ENCODE assay signal across 21 cellular contexts in genomic region chr5:97480313-97480712, GRCh38.
DNase-seq lines count a peak whose midpoint lies in the region; ATAC-seq lines count a peak whose summit lies in the region.
"Had no signal": no experiment of that assay in that cellular context is flagged by ENCODE, and none has a peak within 500 bp of the region (broad histone marks: within the 10 kb centered on the region; RNA-seq: fewer than 3 reads in every experiment).

No MANE protein-coding gene starts in this region.

- WGBS in mesendoderm (ENCODE audit: extremely low coverage, insufficient coverage, low lambda C conversion rate) = no CpG with 5 or more reads among the region's 3 CpGs

- H4K5ac ChIP-seq in mesendoderm (ENCODE audit: low read length) = no peak overlapping the region

- no peaks in the 10 kb centered on the region for H3K4me1 ChIP-seq in mesendoderm (ENCODE audit: control insufficient read depth, low read depth, low read length)

- H2BK120ac ChIP-seq in mesendoderm (ENCODE audit: low read depth, low read length) = no peak overlapping the region

- no peak overlapping the region for H2BK15ac ChIP-seq in mesendoderm (replicated peaks; ENCODE audit: low read depth)

- no peak overlapping the region for H4K8ac ChIP-seq in mesendoderm (ENCODE audit: low read depth, low read length)

- DNase-seq in NCI-H69 (lab: John Stamatoyannopoulos, UW) = peak; percentile 73
- no peak for DNase-seq in medulla oblongata (ENCODE audit: extremely low spot score)
- DNase-seq in mesendoderm = no peak
- DNase-seq in stimulated activated naive CD8-positive, alpha-beta T cell treated with anti-CD3 and anti-CD28 coated beads, Interleukin-15, Interleukin-2, amounts not matched to agents 100 U/mL and 50 U/mL, for 24 hours = no peak
- no peak for DNase-seq in D341Med (ENCODE audit: low spot score)
- DNase-seq: DMS 273 treated with DMSO at 0.1 percent for 48 hours, GDM1, GM23248, NCI-H187, NCI-H2171, NCI-H446 treated with DMSO at 0.1 percent for 48 hours, NCI-H748 treated with DMSO at 0.1 percent for 48 hours, SK-N-SH, T-helper 1 cell, T1000 had no signal

- no peaks in the 10 kb centered on the region for H3K36me3 ChIP-seq in mesendoderm (ENCODE audit: control insufficient read depth, insufficient read depth, low read length)
- H3K36me3 ChIP-seq: BLaER1 treated with 17β-estradiol and CSF1 and Interleukin-3, amounts not matched to agents 10 nM and 100 nM had no signal

- ATAC-seq in GM18498 (IDR thresholded peaks at IDR 0.05; ENCODE audit: unreplicated experiment) = peak; percentile 45
- ATAC-seq in GM19351 (IDR thresholded peaks at IDR 0.05; ENCODE audit: unreplicated experiment) = peak; percentile 52
- peak; percentile 37 for ATAC-seq in HG02870 (IDR thresholded peaks at IDR 0.05; ENCODE audit: unreplicated experiment)
- ATAC-seq in stimulated activated naive CD8-positive, alpha-beta T cell treated with anti-CD3 and anti-CD28 coated beads, Interleukin-15, Interleukin-2, amounts not matched to agents 100 U/mL and 50 U/mL, for 24 hours = no peak
- ATAC-seq: Panc1, Right ventricle myocardium inferior had no signal

- H3K79me2 ChIP-seq in mesendoderm (ENCODE audit: control insufficient read depth, insufficient read depth, low read length) = no peaks in the 10 kb centered on the region

- H3K27me3 ChIP-seq in mesendoderm (ENCODE audit: insufficient read depth, low read length, poor library complexity) = no peaks in the 10 kb centered on the region
- H3K27me3 ChIP-seq: BLaER1 treated with 17β-estradiol and CSF1 and Interleukin-3, amounts not matched to agents 10 nM and 100 nM had no signal

- H3K56ac ChIP-seq in mesendoderm (ENCODE audit: low read length) = no peak overlapping the region

- no peak overlapping the region for H3K27ac ChIP-seq in mesendoderm (ENCODE audit: low read depth, low read length)
- H3K27ac ChIP-seq: BLaER1 treated with 17β-estradiol and CSF1 and Interleukin-3, amounts not matched to agents 10 nM and 100 nM; GM23248 had no signal

- no peak overlapping the region for H3K23ac ChIP-seq in mesendoderm (ENCODE audit: low read length)

- no peak overlapping the region for H2AK5ac ChIP-seq in mesendoderm (ENCODE audit: low read length)

- H3K4me2 ChIP-seq in mesendoderm (ENCODE audit: low read length) = no peak overlapping the region
- H3K4me2 ChIP-seq: BLaER1 treated with 17β-estradiol and CSF1 and Interleukin-3, amounts not matched to agents 10 nM and 100 nM; SK-N-SH had no signal

- no peak overlapping the region for H3K4me3 ChIP-seq in mesendoderm (ENCODE audit: low read length)
- H3K4me3 ChIP-seq: BLaER1 treated with 17β-estradiol and CSF1 and Interleukin-3, amounts not matched to agents 10 nM and 100 nM; GM23248 had no signal

- no peak overlapping the region for H3K18ac ChIP-seq in mesendoderm (ENCODE audit: low read length)

- H3K79me1 ChIP-seq in mesendoderm (ENCODE audit: low read length) = no peaks in the 10 kb centered on the region

- no peak overlapping the region for H3K9ac ChIP-seq in mesendoderm (ENCODE audit: low read length)
- H3K9ac ChIP-seq: BLaER1 treated with 17β-estradiol and CSF1 and Interleukin-3, amounts not matched to agents 10 nM and 100 nM; GM23248; SK-N-SH had no signal

- no peak overlapping the region for H2BK5ac ChIP-seq in mesendoderm (ENCODE audit: low read length)

- H3K4ac ChIP-seq in mesendoderm (ENCODE audit: low read depth, low read length) = no peak overlapping the region
